ENCODE assay signal across 23 cellular contexts in the genomic region with DNA sequence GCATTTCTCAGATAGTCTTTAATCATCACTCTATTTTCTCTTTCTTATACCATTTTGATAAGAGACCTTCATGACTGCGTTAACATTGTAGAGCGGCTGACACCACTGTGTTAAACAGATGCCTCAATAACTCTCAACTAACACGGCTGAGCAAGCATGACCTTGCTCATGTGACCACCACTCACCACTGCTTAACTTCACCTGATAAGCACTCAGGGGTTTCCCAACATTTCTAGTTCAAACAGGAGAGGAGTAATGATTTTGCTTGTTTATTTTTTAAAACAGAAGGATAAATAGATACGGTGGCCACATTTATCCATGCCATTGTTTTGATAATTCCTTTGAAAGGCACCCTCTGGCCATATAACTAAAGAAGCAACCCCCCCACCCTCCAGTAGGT.
"Had no signal": no experiment of that assay in that cellular context is flagged by ENCODE, and none has a peak within 500 bp of the region (broad histone marks: within the 10 kb centered on the region; RNA-seq: fewer than 3 reads in every experiment).

No MANE protein-coding gene starts in this region.

- H3K27ac Mint-ChIP-seq: activated B cell treated with CpG ODN at 0.5 μM for 24 hours; activated CD4-positive, alpha-beta T cell treated with anti-CD3 and anti-CD28 coated beads, Interleukin-2, amount 10 ng/mL, durations not matched to agents 24 days and 14 days; activated CD8-positive, alpha-beta T cell treated with anti-CD3 and anti-CD28 coated beads, Interleukin-2, amount 10 ng/mL, durations not matched to agents 7 days and 5 days; activated naive CD8-positive, alpha-beta T cell treated with anti-CD3 and anti-CD28 coated beads, Interleukin-2, amount 10 ng/mL, durations not matched to agents 7 days and 5 days; natural killer cell treated with Interleukin-12 subunit alpha and Interleukin-12 subunit beta and Interleukin-15 and Interleukin-18, amount 100 ng/mL, for 72 hours had no signal

- H3K4me1 ChIP-seq: transverse colon, vagina had no signal

- DNase-seq: activated B cell treated with CpG ODN at 0.5 μM for 24 hours; activated CD4-positive, alpha-beta T cell treated with anti-CD3 and anti-CD28 coated beads, Interleukin-2, amount 10 ng/mL, durations not matched to agents 24 days and 14 days; activated CD8-positive, alpha-beta memory T cell treated with anti-CD3 and anti-CD28 coated beads, Interleukin-2, amount 50 U/mL, for 48 hours; activated CD8-positive, alpha-beta T cell treated with anti-CD3 and anti-CD28 coated beads, Interleukin-2, amount 10 ng/mL, durations not matched to agents 7 days and 5 days; activated naive CD4-positive, alpha-beta T cell; activated naive CD8-positive, alpha-beta T cell treated with anti-CD3 and anti-CD28 coated beads, Interleukin-2, amount 10 ng/mL, durations not matched to agents 7 days and 5 days; anterior cingulate cortex; brain microvascular endothelial cell; cortex of kidney; effector CD4-positive, alpha-beta T cell; islet precursor cell; left ventricle myocardium superior; mesenchymal stem cell; nucleus accumbens; right cardiac atrium; small intestine; stimulated activated CD4-positive, alpha-beta T cell treated with anti-CD3 and anti-CD28 coated beads, Interleukin-4, amount 100 ng/mL, for 24 hours; stimulated activated naive CD4-positive, alpha-beta T cell; T-helper 2 cell; transverse colon had no signal

- H3K9me3 ChIP-seq: transverse colon, vagina had no signal

- ATAC-seq: activated CD8-positive, alpha-beta T cell treated with anti-CD3 and anti-CD28 coated beads, Interleukin-2, amount 10 ng/mL, durations not matched to agents 7 days and 5 days; left ventricle myocardium superior; natural killer cell treated with Interleukin-12 subunit alpha and Interleukin-12 subunit beta and Interleukin-15 and Interleukin-18, amount 100 ng/mL, for 72 hours; right cardiac atrium had no signal

- H3K4me3 Mint-ChIP-seq: activated B cell treated with CpG ODN at 0.5 μM for 24 hours; activated CD4-positive, alpha-beta T cell treated with anti-CD3 and anti-CD28 coated beads, Interleukin-2, amount 10 ng/mL, durations not matched to agents 24 days and 14 days; activated CD8-positive, alpha-beta T cell treated with anti-CD3 and anti-CD28 coated beads, Interleukin-2, amount 10 ng/mL, durations not matched to agents 7 days and 5 days; activated naive CD8-positive, alpha-beta T cell treated with anti-CD3 and anti-CD28 coated beads, Interleukin-2, amount 10 ng/mL, durations not matched to agents 7 days and 5 days; natural killer cell treated with Interleukin-12 subunit alpha and Interleukin-12 subunit beta and Interleukin-15 and Interleukin-18, amount 100 ng/mL, for 72 hours had no signal

- H3K36me3 Mint-ChIP-seq: activated naive CD8-positive, alpha-beta T cell treated with anti-CD3 and anti-CD28 coated beads, Interleukin-2, amount 10 ng/mL, durations not matched to agents 7 days and 5 days; natural killer cell treated with Interleukin-12 subunit alpha and Interleukin-12 subunit beta and Interleukin-15 and Interleukin-18, amount 100 ng/mL, for 72 hours had no signal

- H3K27me3 Mint-ChIP-seq: activated B cell treated with CpG ODN at 0.5 μM for 24 hours; activated naive CD8-positive, alpha-beta T cell treated with anti-CD3 and anti-CD28 coated beads, Interleukin-2, amount 10 ng/mL, durations not matched to agents 7 days and 5 days; natural killer cell treated with Interleukin-12 subunit alpha and Interleukin-12 subunit beta and Interleukin-15 and Interleukin-18, amount 100 ng/mL, for 72 hours; progenitor cell of endocrine pancreas had no signal

- H3K36me3 ChIP-seq: brain microvascular endothelial cell, transverse colon, vagina had no signal

- H3K4me3 ChIP-seq: transverse colon, vagina had no signal

- H3K27me3 ChIP-seq: brain microvascular endothelial cell, transverse colon, vagina had no signal

- H3K9me3 Mint-ChIP-seq: activated B cell treated with CpG ODN at 0.5 μM for 24 hours; activated CD4-positive, alpha-beta T cell treated with anti-CD3 and anti-CD28 coated beads, Interleukin-2, amount 10 ng/mL, durations not matched to agents 24 days and 14 days; activated naive CD8-positive, alpha-beta T cell treated with anti-CD3 and anti-CD28 coated beads, Interleukin-2, amount 10 ng/mL, durations not matched to agents 7 days and 5 days; natural killer cell treated with Interleukin-12 subunit alpha and Interleukin-12 subunit beta and Interleukin-15 and Interleukin-18, amount 100 ng/mL, for 72 hours had no signal

- H3K27ac ChIP-seq: brain microvascular endothelial cell, transverse colon, vagina had no signal
